ENCODE assay signal across 8 cellular contexts in the genomic region with DNA sequence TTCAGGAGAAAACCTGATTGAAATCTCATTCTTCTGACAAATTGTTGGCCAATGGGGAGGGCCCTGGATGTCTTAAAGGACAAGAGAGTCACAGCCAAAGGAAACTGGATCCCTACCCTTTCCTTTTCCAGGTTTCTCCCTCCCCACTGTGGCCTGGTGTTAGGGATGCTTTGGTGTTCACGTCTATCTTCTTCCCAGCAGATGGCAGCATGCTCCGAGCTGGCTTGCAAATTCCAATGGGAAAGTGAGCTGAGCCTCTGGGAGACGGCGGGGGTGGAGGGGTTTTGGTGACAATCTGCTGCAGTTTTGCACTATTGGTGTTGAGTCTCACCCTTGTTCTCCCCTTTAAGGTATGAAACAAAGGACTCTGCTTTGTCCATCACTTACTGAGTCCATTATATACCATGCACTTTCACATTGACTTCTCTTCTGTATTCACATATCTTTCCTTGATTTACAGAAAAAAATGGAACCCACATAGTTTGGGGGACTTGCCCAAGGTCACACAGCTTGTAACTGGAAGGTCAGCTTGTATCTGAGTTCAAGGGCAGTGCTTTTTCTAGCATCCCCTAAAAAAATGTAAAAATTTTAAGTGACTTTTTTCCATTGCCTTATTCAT. TPM values are rescaled to one million over a fixed set of nuclear protein-coding genes. Genes with fewer than 3 reads are reported as not detected.
DNase-seq lines count a peak whose midpoint lies in the region; ATAC-seq and TF ChIP-seq lines count a peak whose summit lies in the region.

No MANE protein-coding gene starts in this region.

- H3K9me3 ChIP-seq in MG63 = no peaks in the 10 kb centered on the region
- no peaks in the 10 kb centered on the region for H3K9me3 ChIP-seq in psoas muscle

- DNase-seq in Caki2 (ENCODE audit: low read depth) = peak; percentile 21
- DNase-seq in MG63 = peak; percentile 34
- DNase-seq in globus pallidus (ENCODE audit: low spot score) = peak; percentile 26
- DNase-seq in psoas muscle = peak in 1 of 2 donors; percentile 30
- no peak for DNase-seq in activated CD8-positive, alpha-beta memory T cell treated with anti-CD3 and anti-CD28 coated beads, Interleukin-2, amount 10 ng/mL, durations not matched to agents 7 days and 5 days
- no peak for DNase-seq in central memory CD4-positive, alpha-beta T cell

- H3K9me3 Mint-ChIP-seq in activated CD8-positive, alpha-beta memory T cell treated with anti-CD3 and anti-CD28 coated beads, Interleukin-2, amount 10 ng/mL, durations not matched to agents 7 days and 5 days (ENCODE audit: low read depth) = no peaks in the 10 kb centered on the region

- H3K27ac ChIP-seq in psoas muscle = no peak overlapping the region

- 0 to 2% (median 0%) methylated on average over 4 of the region's 4 CpGs for WGBS in psoas muscle, 3 donors

- no peak overlapping the region for H3K27ac Mint-ChIP-seq in activated CD8-positive, alpha-beta memory T cell treated with anti-CD3 and anti-CD28 coated beads, Interleukin-2, amount 10 ng/mL, durations not matched to agents 7 days and 5 days

- H3K4me1 Mint-ChIP-seq in activated CD8-positive, alpha-beta memory T cell treated with anti-CD3 and anti-CD28 coated beads, Interleukin-2, amount 10 ng/mL, durations not matched to agents 7 days and 5 days = peaks cover 3% of the 10 kb centered on the region

- ATAC-seq in SK-N-SH treated with all-trans-retinoic acid at 6 μM for 48 hours (peak; percentile 96), psoas muscle (peak; percentile 56 to 76 (median 72)), HG02840 (IDR thresholded peaks at IDR 0.05; ENCODE audit: low FRiP score, unreplicated experiment) (no peak)
- ATAC-seq in activated CD8-positive, alpha-beta memory T cell treated with anti-CD3 and anti-CD28 coated beads, Interleukin-2, amount 10 ng/mL, durations not matched to agents 7 days and 5 days = no peak

- H3K27me3 ChIP-seq in MG63 (no peaks in the 10 kb centered on the region), psoas muscle (ENCODE audit: insufficient read depth in 3 of 3, low read length in 2 of 3) (no peaks in the 10 kb centered on the region)

- H3K36me3 Mint-ChIP-seq in activated CD8-positive, alpha-beta memory T cell treated with anti-CD3 and anti-CD28 coated beads, Interleukin-2, amount 10 ng/mL, durations not matched to agents 7 days and 5 days = no peaks in the 10 kb centered on the region

- H3K4me3 Mint-ChIP-seq in activated CD8-positive, alpha-beta memory T cell treated with anti-CD3 and anti-CD28 coated beads, Interleukin-2, amount 10 ng/mL, durations not matched to agents 7 days and 5 days = no peak overlapping the region

- H3K36me3 ChIP-seq in MG63 = no peaks in the 10 kb centered on the region
- H3K36me3 ChIP-seq in psoas muscle (ENCODE audit: insufficient read depth in 1 of 2, low read depth in 1 of 2) = no peaks in the 10 kb centered on the region

- peak; percentile 52 for TF ChIP-seq CTCF in psoas muscle (IDR thresholded peaks at IDR 0.05)

- intact Hi-C loops in psoas muscle (cut with DNase I) = loop anchor here (2.0 to 5.0 kb wide), 3 partner anchors 37 to 192 kb away; a partner anchor contains a TSS

- in situ Hi-C loops in Caki2 (cut with HindIII; ENCODE audit: low pct_unique_long_range_greater_than_20kb, low sequenced_read_pairs) = no loop called here

- CTCF ChIA-PET in activated CD8-positive, alpha-beta memory T cell treated with anti-CD3 and anti-CD28 coated beads, Interleukin-2, amount 10 ng/mL, durations not matched to agents 7 days and 5 days (lab: Charles Lee) = interaction anchor here (0.9 to 1.1 kb wide), 3 partner anchors 13 to 37 kb away, joined by 3 to 4 read pairs (median 4); no protein-coding TSS in a partner anchor

- H3K4me1 ChIP-seq in psoas muscle = peaks cover 4% of the 10 kb centered on the region

- H3K27me3 Mint-ChIP-seq in activated CD8-positive, alpha-beta memory T cell treated with anti-CD3 and anti-CD28 coated beads, Interleukin-2, amount 10 ng/mL, durations not matched to agents 7 days and 5 days = peaks cover 74% of the 10 kb centered on the region

- no peak overlapping the region for H3K4me3 ChIP-seq in MG63
- no peak overlapping the region for H3K4me3 ChIP-seq in psoas muscle

TF ChIP-seq in SK-N-SH treated with all-trans-retinoic acid at 6 μM for 48 hours, 23 proteins besides CTCF, POLR2A, EP300 and RAD21:
- TF ChIP-seq ESRRG (CRISPR knock-in tag; IDR thresholded peaks at IDR 0.05) = no peak
- no peak for TF ChIP-seq SNAI2 (CRISPR knock-in tag; IDR thresholded peaks at IDR 0.05)
- no peak for TF ChIP-seq GLIS3 (CRISPR knock-in tag; IDR thresholded peaks at IDR 0.05)
- TF ChIP-seq ZNF70 (CRISPR knock-in tag; IDR thresholded peaks at IDR 0.05) = no peak
TF ChIP-seq in SK-N-SH treated with all-trans-retinoic acid at 6 μM for 48 hours: peak in this region for 0.

RNA-seq across cellular contexts. Expression of a gene that starts 39.3 kb away (rescaled TPM):
- total RNA-seq in Caki2 (2014; rRNA removed; shearing (Covaris generic); ENCODE audit: low replicate concordance) = not detected in 2 replicates
- not detected in 2 replicates for total RNA-seq in MG63 (2014; rRNA removed; shearing (Covaris generic); ENCODE audit: low replicate concordance)
- total RNA-seq in psoas muscle = not detected
- polyA plus RNA-seq in psoas muscle = not detected
- total RNA-seq in activated CD8-positive, alpha-beta memory T cell treated with anti-CD3 and anti-CD28 coated beads, Interleukin-2, amount 10 ng/mL, durations not matched to agents 7 days and 5 days = not detected

RNA-seq across cellular contexts. Expression of a gene that starts 50.8 kb away (rescaled TPM):
- total RNA-seq in Caki2 (2014; rRNA removed; shearing (Covaris generic); ENCODE audit: low replicate concordance) = not detected in 2 replicates
- total RNA-seq in MG63 (2014; rRNA removed; shearing (Covaris generic); ENCODE audit: low replicate concordance) = not detected in 2 replicates
- total RNA-seq in psoas muscle = under 1 TPM in 3 of 4 donors, not detected in 1; 0.04 to 0.69 (median 0.08) TPM
- under 1 TPM; 0.01 to 0.04 (median 0.03) TPM for polyA plus RNA-seq in psoas muscle
- under 1 TPM; 0.05 to 0.12 TPM for total RNA-seq in activated CD8-positive, alpha-beta memory T cell treated with anti-CD3 and anti-CD28 coated beads, Interleukin-2, amount 10 ng/mL, durations not matched to agents 7 days and 5 days

Comparison
In these comparisons a context has a peak if more than half of its experiments do, and no peak if none do; other contexts are left out.
1. DNase-seq: peak in Caki2 (single experiment), MG63 (single experiment) and globus pallidus (single experiment); none in activated CD8-positive, alpha-beta memory T cell treated with anti-CD3 and anti-CD28 coated beads, Interleukin-2, amount 10 ng/mL, durations not matched to agents 7 days and 5 days (single experiment) and central memory CD4-positive, alpha-beta T cell (single experiment).
2. ATAC-seq: peak in SK-N-SH treated with all-trans-retinoic acid at 6 μM for 48 hours (single experiment) and psoas muscle (4 of 4); none in HG02840 (single experiment) and activated CD8-positive, alpha-beta memory T cell treated with anti-CD3 and anti-CD28 coated beads, Interleukin-2, amount 10 ng/mL, durations not matched to agents 7 days and 5 days (single experiment).